1 cellular context compared by ENCODE assay signal in genomic region chr16:19886061-19886792, GRCh38.
A peak's percentile ranks its signal among the peaks of the same experiment; 100 is the strongest.
TF ChIP-seq lines count a peak whose summit lies in the region.

No MANE protein-coding gene starts in this region.

TF ChIP-seq in HepG2, 621 proteins besides CTCF, POLR2A, EP300 and RAD21 (continued from another document and continues in another):
- TF ChIP-seq ZBTB4 (CRISPR knock-in tag; IDR thresholded peaks at IDR 0.05; ENCODE audit: borderline replicate concordance) = no peak
- no peak for TF ChIP-seq ZNF773 (CRISPR knock-in tag; IDR thresholded peaks at IDR 0.05; ENCODE audit: borderline replicate concordance)
- 0 out of 2 replicates have a peak, but pooled peaks have one; percentile 56 for TF ChIP-seq BATF2 (CRISPR knock-in tag; IDR thresholded peaks at IDR 0.05)
- no peak for TF ChIP-seq ZBTB3 (CRISPR knock-in tag; IDR thresholded peaks at IDR 0.05; ENCODE audit: borderline replicate concordance, low read depth)
- no peak for TF ChIP-seq ZNF567 (CRISPR knock-in tag; IDR thresholded peaks at IDR 0.05; ENCODE audit: borderline replicate concordance)
- no peak for TF ChIP-seq CCDC6 (CRISPR knock-in tag; IDR thresholded peaks at IDR 0.05)
- no peak for TF ChIP-seq SP1 (IDR thresholded peaks at IDR 0.05)
- peak; percentile 55; the same call in 1 of the 2 replicates for TF ChIP-seq SP1 (CRISPR knock-in tag; IDR thresholded peaks at IDR 0.05)
- no peak for TF ChIP-seq NR3C1 (CRISPR knock-in tag; IDR thresholded peaks at IDR 0.05)
- no peak for TF ChIP-seq USF2 (IDR thresholded peaks at IDR 0.05; ENCODE audit: low read depth, low read length)
- no peak for TF ChIP-seq USF2 (CRISPR knock-in tag; IDR thresholded peaks at IDR 0.05; ENCODE audit: borderline replicate concordance)
- no peak for TF ChIP-seq ATAD3A (CRISPR knock-in tag; IDR thresholded peaks at IDR 0.05)
- peak; percentile 2; the same call in 1 of the 2 replicates for TF ChIP-seq ZNF687 (CRISPR knock-in tag; IDR thresholded peaks at IDR 0.05)
- TF ChIP-seq SMYD3 (CRISPR knock-in tag; IDR thresholded peaks at IDR 0.05) = peak; percentile 75; the same call in 1 of the 2 replicates
- TF ChIP-seq ZFP82 (CRISPR knock-in tag; IDR thresholded peaks at IDR 0.05; ENCODE audit: borderline replicate concordance) = no peak
- TF ChIP-seq KAT7 (CRISPR knock-in tag; IDR thresholded peaks at IDR 0.05; ENCODE audit: borderline replicate concordance) = 0 out of 2 replicates have a peak, but pooled peaks have one; percentile 42
- peak; percentile 91 for TF ChIP-seq KDM4B (CRISPR knock-in tag; IDR thresholded peaks at IDR 0.05)
- TF ChIP-seq ZZZ3 (CRISPR knock-in tag; IDR thresholded peaks at IDR 0.05; ENCODE audit: borderline replicate concordance) = no peak
- 0 out of 2 replicates have a peak, but pooled peaks have one; percentile 57 for TF ChIP-seq ZNF709 (CRISPR knock-in tag; IDR thresholded peaks at IDR 0.05)
- TF ChIP-seq SNAPC2 (CRISPR knock-in tag; IDR thresholded peaks at IDR 0.05) = no peak; the same call in 1 of the 2 replicates
- no peak for TF ChIP-seq ZNF841 (CRISPR knock-in tag; IDR thresholded peaks at IDR 0.05; ENCODE audit: borderline replicate concordance)
- TF ChIP-seq ZBTB44 (CRISPR knock-in tag; IDR thresholded peaks at IDR 0.05) = peak; percentile 70; the same call in 1 of the 2 replicates
- TF ChIP-seq TRIM22 (IDR thresholded peaks at IDR 0.05) = no peak
- TF ChIP-seq AHDC1 (CRISPR knock-in tag; IDR thresholded peaks at IDR 0.05; ENCODE audit: borderline replicate concordance) = no peak
- TF ChIP-seq ZNF772 (CRISPR knock-in tag; IDR thresholded peaks at IDR 0.05) = no peak
- 0 out of 3 replicates have a peak, but pooled peaks have one; percentile 42 for TF ChIP-seq MXI1 (IDR thresholded peaks at IDR 0.05; ENCODE audit: borderline replicate concordance, low read depth, low read length)
- no peak for TF ChIP-seq ZNF790 (CRISPR knock-in tag; IDR thresholded peaks at IDR 0.05; ENCODE audit: borderline replicate concordance)
- peak; percentile 46; the same call in 1 of the 2 replicates for TF ChIP-seq ZSCAN21 (CRISPR knock-in tag; IDR thresholded peaks at IDR 0.05; ENCODE audit: borderline replicate concordance)
- TF ChIP-seq SIX1 (CRISPR knock-in tag; IDR thresholded peaks at IDR 0.05; ENCODE audit: borderline replicate concordance) = no peak
- no peak for TF ChIP-seq CREBL2 (CRISPR knock-in tag; IDR thresholded peaks at IDR 0.05; ENCODE audit: borderline replicate concordance)
- peak; percentile 75; the same call in 1 of the 2 replicates for TF ChIP-seq MYC (CRISPR knock-in tag; IDR thresholded peaks at IDR 0.05; ENCODE audit: borderline replicate concordance)
- no peak for TF ChIP-seq GZF1 (CRISPR knock-in tag; IDR thresholded peaks at IDR 0.05)
- 0 out of 2 replicates have a peak, but pooled peaks have one; percentile 8 for TF ChIP-seq THAP9 (CRISPR knock-in tag; IDR thresholded peaks at IDR 0.05; ENCODE audit: borderline replicate concordance)
- TF ChIP-seq ZC3H13 (CRISPR knock-in tag; IDR thresholded peaks at IDR 0.05) = no peak
- TF ChIP-seq HMG20B (CRISPR knock-in tag; conservative IDR thresholded peaks at IDR 0.05) = peak; percentile 45; the same call in 1 of the 2 replicates
